Comparison of ENCODE assay signal across 15 cellular contexts in genomic region chr17:39237586-39237985, GRCh38. TPM values are rescaled to one million over a fixed set of nuclear protein-coding genes. Genes with fewer than 3 reads are reported as not detected.
DNase-seq lines count a peak whose midpoint lies in the region; ATAC-seq and TF ChIP-seq lines count a peak whose summit lies in the region.
"Had no signal": no experiment of that assay in that cellular context is flagged by ENCODE, and none has a peak within 500 bp of the region (broad histone marks: within the 10 kb centered on the region; RNA-seq: fewer than 3 reads in every experiment).

No MANE protein-coding gene starts in this region.

- 63% methylated on average over 5 of the region's 7 CpGs for WGBS in hepatocyte (ENCODE audit: low lambda C conversion rate, missing lambda C conversion rate)

- peak overlapping the region; percentile 70 for H3K27ac Mint-ChIP-seq in activated CD8-positive, alpha-beta T cell treated with anti-CD3 and anti-CD28 coated beads for 36 hours
- H3K27ac Mint-ChIP-seq in activated CD8-positive, alpha-beta T cell treated with anti-CD3 and anti-CD28 coated beads, Interleukin-2, amount 10 ng/mL, durations not matched to agents 7 days and 5 days, result no peak overlapping the region
- H3K27ac Mint-ChIP-seq in stimulated activated effector memory CD8-positive, alpha-beta T cell treated with anti-CD3 and anti-CD28 coated beads, Interleukin-12 subunit alpha, Interleukin-12 subunit beta, amount 100 ng/mL, for 72 hours, result peak overlapping the region; percentile 92
- H3K27ac Mint-ChIP-seq in CD14-positive monocyte, result no peak overlapping the region
- H3K27ac Mint-ChIP-seq: HFFc6 had no signal

- DNase-seq in activated CD8-positive, alpha-beta T cell treated with anti-CD3 and anti-CD28 coated beads for 36 hours, result no peak
- DNase-seq in activated CD8-positive, alpha-beta T cell treated with anti-CD3 and anti-CD28 coated beads, Interleukin-2, amount 10 ng/mL, durations not matched to agents 7 days and 5 days, result no peak
- DNase-seq in RWPE1 (ENCODE audit: low spot score), result no peak
- peak; percentile 5 for DNase-seq in hepatocyte (ENCODE audit: low spot score)
- no peak for DNase-seq in stimulated activated effector memory CD8-positive, alpha-beta T cell treated with anti-CD3 and anti-CD28 coated beads, Interleukin-12 subunit alpha, Interleukin-12 subunit beta, amount 100 ng/mL, for 72 hours (ENCODE audit: low spot score in 2 of 2)
- DNase-seq in CD14-positive monocyte (ENCODE audit: low spot score), result no peak
- no peak for DNase-seq in OCI-LY7 (ENCODE audit: low spot score)
- DNase-seq: 8988T, HFFc6, NCI-H1048, NCI-H1694, NCI-H446 treated with DMSO at 0.1 percent for 48 hours had no signal

- POLR2A ChIA-PET in activated CD8-positive, alpha-beta T cell treated with anti-CD3 and anti-CD28 coated beads for 36 hours (lab: Charles Lee), result interaction anchor here (0.7 to 5.7 kb wide), 3 partner anchors 32 to 215 kb away, joined by 3 to 39 read pairs (median 35); partner anchors contain the start of gene RPL19
- POLR2A ChIA-PET in activated CD8-positive, alpha-beta T cell treated with anti-CD3 and anti-CD28 coated beads, Interleukin-2, amount 10 ng/mL, durations not matched to agents 7 days and 5 days (lab: Charles Lee), result interaction anchor here (0.7 to 2.7 kb wide), 3 partner anchors 20 to 38 kb away, joined by 3 to 13 read pairs (median 3); partner anchors contain the start of gene RPL19
- POLR2A ChIA-PET in RWPE1 (lab: Yijun Ruan, JAX; ENCODE audit: low non-redundant PET), result no interaction called here
- POLR2A ChIA-PET in OCI-LY7 (lab: Charles Lee), result interaction anchor here (1.0 to 4.0 kb wide), 2 partner anchors 29 to 38 kb away, joined by 3 to 23 read pairs; partner anchors contain the start of gene RPL19

- H3K36me3 ChIP-seq in hepatocyte (replicated peaks; ENCODE audit: insufficient read depth, low read depth), result no peaks in the 10 kb centered on the region
- no peaks in the 10 kb centered on the region for H3K36me3 ChIP-seq in OCI-LY7 (ENCODE audit: insufficient read depth, low read length)

- H3K9me2 ChIP-seq in hepatocyte (replicated peaks; ENCODE audit: insufficient read depth) (no peaks in the 10 kb centered on the region), OCI-LY7 (ENCODE audit: insufficient read depth, low read length) (no peaks in the 10 kb centered on the region)

- no peaks in the 10 kb centered on the region for H3K9me3 ChIP-seq in hepatocyte (ENCODE audit: low read depth)
- H3K9me3 ChIP-seq in OCI-LY7 (ENCODE audit: low read length), result no peaks in the 10 kb centered on the region

- H3K27me3 Mint-ChIP-seq in activated CD8-positive, alpha-beta T cell treated with anti-CD3 and anti-CD28 coated beads for 36 hours, result no peaks in the 10 kb centered on the region
- no peaks in the 10 kb centered on the region for H3K27me3 Mint-ChIP-seq in activated CD8-positive, alpha-beta T cell treated with anti-CD3 and anti-CD28 coated beads, Interleukin-2, amount 10 ng/mL, durations not matched to agents 7 days and 5 days (ENCODE audit: low read depth)
- H3K27me3 Mint-ChIP-seq in CD14-positive monocyte (ENCODE audit: low read depth in 3 of 3), result peaks cover 4 to 25% (median 19%) of the 10 kb centered on the region in 3 donors

- H3K4me2 ChIP-seq in hepatocyte (no peak overlapping the region), OCI-LY7 (ENCODE audit: low read length) (no peak overlapping the region)

- H4K20me1 ChIP-seq in hepatocyte (ENCODE audit: insufficient read depth, poor library complexity, severe bottlenecking), result no peaks in the 10 kb centered on the region
- H4K20me1 ChIP-seq in OCI-LY7 (ENCODE audit: insufficient read depth, low read length), result no peaks in the 10 kb centered on the region

- no peak for ATAC-seq in activated CD8-positive, alpha-beta T cell treated with anti-CD3 and anti-CD28 coated beads for 36 hours
- ATAC-seq in activated CD8-positive, alpha-beta T cell treated with anti-CD3 and anti-CD28 coated beads, Interleukin-2, amount 10 ng/mL, durations not matched to agents 7 days and 5 days, result no peak
- ATAC-seq in stimulated activated effector memory CD8-positive, alpha-beta T cell treated with anti-CD3 and anti-CD28 coated beads, Interleukin-12 subunit alpha, Interleukin-12 subunit beta, amount 100 ng/mL, for 72 hours, result no peak
- no peak for ATAC-seq in HG03378 (IDR thresholded peaks at IDR 0.05; ENCODE audit: unreplicated experiment)
- ATAC-seq: K562 had no signal

- no peak overlapping the region for H3K4me3 ChIP-seq in hepatocyte
- no peak overlapping the region for H3K4me3 ChIP-seq in OCI-LY7 (ENCODE audit: low read depth, low read length, poor library complexity, severe bottlenecking)
- H3K4me3 ChIP-seq: K562 had no signal

- H3K4me1 ChIP-seq in hepatocyte (ENCODE audit: insufficient read depth) (peaks cover 13% of the 10 kb centered on the region), OCI-LY7 (ENCODE audit: insufficient read depth, low read length, poor library complexity, severe bottlenecking) (peaks cover 70% of the 10 kb centered on the region)

- BruUV-seq in OCI-LY7 (replicated peaks; lab: Mats Ljungman, UMichigan), result no TSS peak

- TF ChIP-seq CTCF in activated CD8-positive, alpha-beta T cell treated with anti-CD3 and anti-CD28 coated beads for 36 hours (IDR thresholded peaks at IDR 0.05), result no peak
- TF ChIP-seq CTCF in RWPE1 (conservative IDR thresholded peaks at IDR 0.05; ENCODE audit: low read depth) (no peak), hepatocyte (IDR thresholded peaks at IDR 0.05; ENCODE audit: poor library complexity) (no peak), CD14-positive monocyte (IDR thresholded peaks at IDR 0.05) (no peak), OCI-LY7 (conservative IDR thresholded peaks at IDR 0.05; ENCODE audit: low read length) (no peak)

- H3K27me3 ChIP-seq in hepatocyte, result no peaks in the 10 kb centered on the region

- peak overlapping the region; percentile 65 for H3K27ac ChIP-seq in RWPE1
- H3K27ac ChIP-seq in hepatocyte, result no peak overlapping the region
- no peak overlapping the region for H3K27ac ChIP-seq in OCI-LY7 (ENCODE audit: low read depth, low read length, poor library complexity, severe bottlenecking)
- H3K27ac ChIP-seq: HL-60 had no signal

- H3K4me3 Mint-ChIP-seq in activated CD8-positive, alpha-beta T cell treated with anti-CD3 and anti-CD28 coated beads for 36 hours, result no peak overlapping the region
- H3K4me3 Mint-ChIP-seq in activated CD8-positive, alpha-beta T cell treated with anti-CD3 and anti-CD28 coated beads, Interleukin-2, amount 10 ng/mL, durations not matched to agents 7 days and 5 days, result no peak overlapping the region
- H3K4me3 Mint-ChIP-seq in stimulated activated effector memory CD8-positive, alpha-beta T cell treated with anti-CD3 and anti-CD28 coated beads, Interleukin-12 subunit alpha, Interleukin-12 subunit beta, amount 100 ng/mL, for 72 hours, result peak overlapping the region; percentile 71
- no peak overlapping the region for H3K4me3 Mint-ChIP-seq in CD14-positive monocyte
- H3K4me3 Mint-ChIP-seq: HFFc6 had no signal

- peaks cover 25% of the 10 kb centered on the region for H3K4me1 Mint-ChIP-seq in activated CD8-positive, alpha-beta T cell treated with anti-CD3 and anti-CD28 coated beads for 36 hours (ENCODE audit: low read depth)
- H3K4me1 Mint-ChIP-seq in activated CD8-positive, alpha-beta T cell treated with anti-CD3 and anti-CD28 coated beads, Interleukin-2, amount 10 ng/mL, durations not matched to agents 7 days and 5 days (ENCODE audit: low read depth), result peaks cover 23% of the 10 kb centered on the region
- H3K4me1 Mint-ChIP-seq in stimulated activated effector memory CD8-positive, alpha-beta T cell treated with anti-CD3 and anti-CD28 coated beads, Interleukin-12 subunit alpha, Interleukin-12 subunit beta, amount 100 ng/mL, for 72 hours, result peaks cover 38% of the 10 kb centered on the region
- peaks cover 18% of the 10 kb centered on the region for H3K4me1 Mint-ChIP-seq in CD14-positive monocyte

- H3K9me3 Mint-ChIP-seq in activated CD8-positive, alpha-beta T cell treated with anti-CD3 and anti-CD28 coated beads for 36 hours, result no peaks in the 10 kb centered on the region
- H3K9me3 Mint-ChIP-seq in activated CD8-positive, alpha-beta T cell treated with anti-CD3 and anti-CD28 coated beads, Interleukin-2, amount 10 ng/mL, durations not matched to agents 7 days and 5 days (ENCODE audit: insufficient read depth), result no peaks in the 10 kb centered on the region
- H3K9me3 Mint-ChIP-seq in stimulated activated effector memory CD8-positive, alpha-beta T cell treated with anti-CD3 and anti-CD28 coated beads, Interleukin-12 subunit alpha, Interleukin-12 subunit beta, amount 100 ng/mL, for 72 hours, result no peaks in the 10 kb centered on the region
- H3K9me3 Mint-ChIP-seq in CD14-positive monocyte, result no peaks in the 10 kb centered on the region
- H3K9me3 Mint-ChIP-seq: HFFc6 had no signal

- H3K79me2 ChIP-seq in hepatocyte, result no peaks in the 10 kb centered on the region
- no peaks in the 10 kb centered on the region for H3K79me2 ChIP-seq in OCI-LY7 (ENCODE audit: insufficient read depth, low read depth, low read length)

- intact Hi-C loops in activated CD8-positive, alpha-beta T cell treated with anti-CD3 and anti-CD28 coated beads for 36 hours (cut with micrococcal nuclease), result no loop called here
- intact Hi-C loops in CD14-positive monocyte (cut with micrococcal nuclease), result loop anchor here (10.0 kb wide), 3 partner anchors 73 to 243 kb away; partner anchors contain the start of gene ARL5C (in 1 of the 2)
- intact Hi-C loops in OCI-LY7 (cut with micrococcal nuclease; ENCODE audit: unreplicated experiment), result no loop called here

- CTCF ChIA-PET in activated CD8-positive, alpha-beta T cell treated with anti-CD3 and anti-CD28 coated beads for 36 hours (lab: Charles Lee), result interaction anchor here (1.1 to 10.9 kb wide), 7 partner anchors 9 to 254 kb away, joined by 3 to 516 read pairs (median 10); partner anchors contain the start of gene RPL19
- CTCF ChIA-PET in activated CD8-positive, alpha-beta T cell treated with anti-CD3 and anti-CD28 coated beads, Interleukin-2, amount 10 ng/mL, durations not matched to agents 7 days and 5 days (lab: Charles Lee), result interaction anchor here (1.1 to 8.4 kb wide), 16 partner anchors 9 to 266 kb away, joined by 3 to 187 read pairs (median 8); partner anchors contain the start of genes CDK12 and RPL19
- CTCF ChIA-PET in RWPE1 (lab: Yijun Ruan, JAX), result interaction anchor here (1.0 to 3.3 kb wide), 3 partner anchors 12 to 33 kb away, joined by 3 to 26 read pairs (median 3); no protein-coding TSS in a partner anchor
- CTCF ChIA-PET in OCI-LY7 (lab: Charles Lee; ENCODE audit: unreplicated experiment), result interaction anchor here (1.1 to 5.2 kb wide), 3 partner anchors 11 to 42 kb away, joined by 3 to 45 read pairs (median 5); no protein-coding TSS in a partner anchor

- H2AFZ ChIP-seq in hepatocyte, result no peak overlapping the region
- H2AFZ ChIP-seq in OCI-LY7 (ENCODE audit: low read length), result no peak overlapping the region

- H3K36me3 Mint-ChIP-seq in activated CD8-positive, alpha-beta T cell treated with anti-CD3 and anti-CD28 coated beads for 36 hours (ENCODE audit: low read depth), result no peaks in the 10 kb centered on the region
- no peaks in the 10 kb centered on the region for H3K36me3 Mint-ChIP-seq in activated CD8-positive, alpha-beta T cell treated with anti-CD3 and anti-CD28 coated beads, Interleukin-2, amount 10 ng/mL, durations not matched to agents 7 days and 5 days (ENCODE audit: low read depth)
- no peaks in the 10 kb centered on the region for H3K36me3 Mint-ChIP-seq in stimulated activated effector memory CD8-positive, alpha-beta T cell treated with anti-CD3 and anti-CD28 coated beads, Interleukin-12 subunit alpha, Interleukin-12 subunit beta, amount 100 ng/mL, for 72 hours
- H3K36me3 Mint-ChIP-seq in CD14-positive monocyte, result no peaks in the 10 kb centered on the region

RNA-seq across cellular contexts. Expression of gene STAC2, which starts 11.8 kb away (rescaled TPM):
- total RNA-seq in activated CD8-positive, alpha-beta T cell treated with anti-CD3 and anti-CD28 coated beads for 36 hours, result under 1 TPM; 0.47 to 0.56 TPM
- not detected for total RNA-seq in activated CD8-positive, alpha-beta T cell treated with anti-CD3 and anti-CD28 coated beads, Interleukin-2, amount 10 ng/mL, durations not matched to agents 7 days and 5 days
- not detected in 2 replicates for total RNA-seq in hepatocyte
- 0.06 and 0.31 TPM in 2 replicates for polyA plus RNA-seq in hepatocyte
- polyA plus RNA-seq in CD14-positive monocyte, result not detected
- 0.03 TPM in 1 of 2 replicates, not detected in the other for total RNA-seq in OCI-LY7 (2014; rRNA removed; shearing (Covaris generic))
- not detected in 2 replicates for total RNA-seq in OCI-LY7 (2022)
- total RNA-seq: HFFc6, K562 had no signal
- polyA plus RNA-seq: K562 had no signal

RNA-seq across cellular contexts. Expression of gene RPL19, which starts 37.5 kb away (rescaled TPM):
- total RNA-seq in activated CD8-positive, alpha-beta T cell treated with anti-CD3 and anti-CD28 coated beads for 36 hours, result 1,000 to 10,000 TPM; 3,130 to 3,175 TPM
- 1,000 to 10,000 TPM; 1,896 to 1,946 TPM for total RNA-seq in activated CD8-positive, alpha-beta T cell treated with anti-CD3 and anti-CD28 coated beads, Interleukin-2, amount 10 ng/mL, durations not matched to agents 7 days and 5 days
- total RNA-seq in hepatocyte (1,924 and 2,459 TPM in 2 replicates), OCI-LY7 (2022) (3,132 and 3,168 TPM in 2 replicates)
- polyA plus RNA-seq in hepatocyte (806 and 874 TPM in 2 replicates), CD14-positive monocyte (1,000 to 10,000 TPM; 1,069 to 1,232 TPM)
- 4,395 and 6,079 TPM in 2 replicates for total RNA-seq in OCI-LY7 (2014; rRNA removed; shearing (Covaris generic))

RNA-seq across cellular contexts. Expression of gene CACNB1, which starts 40.1 kb away (rescaled TPM):
- total RNA-seq in activated CD8-positive, alpha-beta T cell treated with anti-CD3 and anti-CD28 coated beads for 36 hours, result 10 to 100 TPM; 13.1 to 14.2 TPM
- 10 to 100 TPM; 22.1 to 23.2 TPM for total RNA-seq in activated CD8-positive, alpha-beta T cell treated with anti-CD3 and anti-CD28 coated beads, Interleukin-2, amount 10 ng/mL, durations not matched to agents 7 days and 5 days
- total RNA-seq in hepatocyte, result 1.9 and 2.2 TPM in 2 replicates
- polyA plus RNA-seq in hepatocyte, result 4.2 and 6.3 TPM in 2 replicates
- polyA plus RNA-seq in CD14-positive monocyte, result under 1 TPM; 0.13 to 0.31 TPM
- 17.9 and 23.7 TPM in 2 replicates for total RNA-seq in OCI-LY7 (2014; rRNA removed; shearing (Covaris generic))
- 30.9 and 35.5 TPM in 2 replicates for total RNA-seq in OCI-LY7 (2022)

Comparison
In these comparisons a context has a peak if more than half of its experiments do, and no peak if none do; other contexts are left out.
1. H3K27ac Mint-ChIP-seq: peak in activated CD8-positive, alpha-beta T cell treated with anti-CD3 and anti-CD28 coated beads for 36 hours (single experiment) and stimulated activated effector memory CD8-positive, alpha-beta T cell treated with anti-CD3 and anti-CD28 coated beads, Interleukin-12 subunit alpha, Interleukin-12 subunit beta, amount 100 ng/mL, for 72 hours (single experiment); none in activated CD8-positive, alpha-beta T cell treated with anti-CD3 and anti-CD28 coated beads, Interleukin-2, amount 10 ng/mL, durations not matched to agents 7 days and 5 days (single experiment) and CD14-positive monocyte (0 of 7).
2. intact Hi-C loops: an anchor here in CD14-positive monocyte (10.0 kb wide); none called in activated CD8-positive, alpha-beta T cell treated with anti-CD3 and anti-CD28 coated beads for 36 hours and OCI-LY7.